In the genomic region with DNA sequence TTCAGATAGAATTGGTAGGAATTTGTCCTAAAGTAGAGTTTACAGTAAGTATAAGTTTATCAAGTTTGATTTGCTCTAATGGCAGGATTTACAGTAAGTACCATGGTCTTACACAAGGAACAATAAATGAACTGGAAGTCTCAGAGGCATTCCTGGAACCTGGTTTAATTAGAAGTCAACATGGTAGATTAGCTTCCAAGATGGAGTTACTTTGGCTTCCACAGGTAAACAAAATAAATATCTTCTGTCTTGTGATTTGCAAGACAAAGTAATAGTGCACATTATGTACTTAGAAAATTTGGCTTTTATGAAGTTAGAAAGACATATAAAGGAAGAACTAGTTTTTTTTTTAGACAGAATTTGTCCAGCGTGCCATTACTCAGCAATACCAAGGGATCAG, we compare ENCODE assay signal across 31 cellular contexts.
DNase-seq lines count a peak whose midpoint lies in the region; ATAC-seq, FAIRE-seq and TF ChIP-seq lines count a peak whose summit lies in the region.
"Had no signal": no experiment of that assay in that cellular context is flagged by ENCODE, and none has a peak within 500 bp of the region (broad histone marks: within the 10 kb centered on the region; RNA-seq: fewer than 3 reads in every experiment).

No MANE protein-coding gene starts in this region.

- no peaks in the 10 kb centered on the region for H3K9me1 ChIP-seq in K562 (ENCODE audit: control insufficient read depth, insufficient read depth, low read length)

- no TSS peak for BruUV-seq in K562 (replicated peaks; lab: Mats Ljungman, UMichigan)

- H3K4me1 ChIP-seq in K562 (replicated peaks in 1 of 2; ENCODE audit: control insufficient read depth in 2 of 2, insufficient read depth in 2 of 2, low read length in 2 of 2): no peaks in the 10 kb centered on the region; a peak in 1 of 5 replicates
- H3K4me1 ChIP-seq: A549; BE2C; BLaER1; BLaER1 treated with 17β-estradiol and CSF1 and Interleukin-3, amounts not matched to agents 10 nM and 100 nM; Caco-2 had no signal

- no peak for TF ChIP-seq POLR2A in K562 (conservative IDR thresholded peaks at IDR 0.05)

- ATAC-seq in K562: no peak
- ATAC-seq: A549; CD8-positive, alpha-beta T cell had no signal

- no peaks in the 10 kb centered on the region for H3K9me3 ChIP-seq in K562 (replicated peaks; ENCODE audit: control insufficient read depth, insufficient read depth, low read depth, low read length)
- H3K9me3 ChIP-seq: A549; BE2C; BLaER1; BLaER1 treated with 17β-estradiol and CSF1 and Interleukin-3, amounts not matched to agents 10 nM and 100 nM; Caco-2 had no signal

- 69% methylated on average over 1 of the region's 1 CpG for WGBS in K562 (ENCODE audit: insufficient coverage, low coverage, missing lambda C conversion rate)

- no peak for DNase-seq in K562 (ENCODE audit: extremely low read depth in 1 of 4, low spot score in 3 of 4)
- no peak for DNase-seq in activated naive CD4-positive, alpha-beta T cell treated with anti-CD3 and anti-CD28 coated beads for 36 hours
- DNase-seq: 8988T; ACHN; AML-193; BE2C; C1 segment of cervical spinal cord; Caco-2; Calu3; CD4-positive, alpha-beta memory T cell; CD4-positive, alpha-beta T cell; CD4-positive, CD25-positive, alpha-beta regulatory T cell; CD8-positive, alpha-beta memory T cell; CD8-positive, alpha-beta T cell; COR-L47; DMS 273 treated with DMSO at 0.1 percent for 48 hours; DMS153; DMS53; DMS79; DMS79 treated with DMSO at 0.1 percent for 48 hours; DND-41; EL had no signal

- no peak overlapping the region for H2AFZ ChIP-seq in K562 (ENCODE audit: low read depth, low read length)

- H3K9ac ChIP-seq in K562 (ENCODE audit: insufficient read depth in 1 of 2, low read depth in 2 of 2, low read length in 2 of 2): no peak overlapping the region
- H3K9ac ChIP-seq: BLaER1; BLaER1 treated with 17β-estradiol and CSF1 and Interleukin-3, amounts not matched to agents 10 nM and 100 nM had no signal

- TF ChIP-seq RAD21 in K562 (CRISPR knock-in tag; conservative IDR thresholded peaks at IDR 0.05 in 1 of 2, IDR thresholded peaks at IDR 0.05 in 1 of 2): no peak

- intact Hi-C loops in K562 (cut with micrococcal nuclease): no loop called here
- intact Hi-C loops in activated naive CD4-positive, alpha-beta T cell treated with anti-CD3 and anti-CD28 coated beads for 36 hours (cut with micrococcal nuclease): no loop called here

- no peak overlapping the region for H3K27ac ChIP-seq in K562 (ENCODE audit: extremely low read depth, low read depth, low read length)
- H3K27ac ChIP-seq: 22Rv1; A549; BLaER1; BLaER1 treated with 17β-estradiol and CSF1 and Interleukin-3, amounts not matched to agents 10 nM and 100 nM; C4-2B had no signal

- no peak for TF ChIP-seq EP300 in K562 (IDR thresholded peaks at IDR 0.05; ENCODE audit: low read length)

- H3K27ac Mint-ChIP-seq in activated naive CD4-positive, alpha-beta T cell treated with anti-CD3 and anti-CD28 coated beads for 36 hours: no peak overlapping the region
- H3K27ac Mint-ChIP-seq: B cell; CD14-positive monocyte; CD4-positive, alpha-beta memory T cell; CD4-positive, alpha-beta T cell; CD4-positive, CD25-positive, alpha-beta regulatory T cell; CD8-positive, alpha-beta memory T cell; CD8-positive, alpha-beta T cell had no signal

- in situ Hi-C loops in K562 (cut with MboI): no loop called here

- no peak for FAIRE-seq in K562 (lab: Jason Lieb, UNC)
- FAIRE-seq: A204.1, D721Med had no signal

- H3K4me3 Mint-ChIP-seq in activated naive CD4-positive, alpha-beta T cell treated with anti-CD3 and anti-CD28 coated beads for 36 hours: no peak overlapping the region
- H3K4me3 Mint-ChIP-seq: B cell; CD14-positive monocyte; CD4-positive, alpha-beta memory T cell; CD4-positive, alpha-beta T cell; CD4-positive, CD25-positive, alpha-beta regulatory T cell; CD8-positive, alpha-beta memory T cell; CD8-positive, alpha-beta T cell had no signal

- H3K27me3 ChIP-seq in K562 (ENCODE audit: control insufficient read depth in 2 of 2, insufficient read depth in 2 of 2, low read length in 2 of 2): no peaks in the 10 kb centered on the region
- H3K27me3 ChIP-seq: BE2C; BLaER1; BLaER1 treated with 17β-estradiol and CSF1 and Interleukin-3, amounts not matched to agents 10 nM and 100 nM had no signal

- H3K36me3 ChIP-seq in K562 (ENCODE audit: control insufficient read depth, insufficient read depth, low read length): no peaks in the 10 kb centered on the region
- H3K36me3 ChIP-seq: BE2C; BLaER1; BLaER1 treated with 17β-estradiol and CSF1 and Interleukin-3, amounts not matched to agents 10 nM and 100 nM had no signal

- TF ChIP-seq CTCF in K562 (IDR thresholded peaks at IDR 0.05 in 2 of 3, conservative IDR thresholded peaks at IDR 0.05 in 1 of 3; ENCODE audit: insufficient read depth in 2 of 3, low read depth in 1 of 3, low read length in 3 of 3): no peak

- no peaks in the 10 kb centered on the region for H3K36me3 Mint-ChIP-seq in activated naive CD4-positive, alpha-beta T cell treated with anti-CD3 and anti-CD28 coated beads for 36 hours (ENCODE audit: low read depth)
- H3K36me3 Mint-ChIP-seq: CD14-positive monocyte; CD4-positive, alpha-beta memory T cell; CD4-positive, CD25-positive, alpha-beta regulatory T cell; CD8-positive, alpha-beta memory T cell; CD8-positive, alpha-beta T cell had no signal

- CTCF ChIA-PET in K562 (lab: Yijun Ruan, JAX; ENCODE audit: low intra/inter-chr PET ratio): no interaction called here
- CTCF ChIA-PET in activated naive CD4-positive, alpha-beta T cell treated with anti-CD3 and anti-CD28 coated beads for 36 hours (lab: Charles Lee): no interaction called here

- H3K79me2 ChIP-seq in K562 (ENCODE audit: control insufficient read depth, insufficient read depth, low read length): peaks cover 47% of the 10 kb centered on the region

- no peaks in the 10 kb centered on the region for H3K9me3 Mint-ChIP-seq in activated naive CD4-positive, alpha-beta T cell treated with anti-CD3 and anti-CD28 coated beads for 36 hours
- H3K9me3 Mint-ChIP-seq: CD4-positive, alpha-beta T cell had no signal

- H3K4me1 Mint-ChIP-seq in activated naive CD4-positive, alpha-beta T cell treated with anti-CD3 and anti-CD28 coated beads for 36 hours (ENCODE audit: low read depth): no peaks in the 10 kb centered on the region
- H3K4me1 Mint-ChIP-seq: B cell; CD14-positive monocyte; CD4-positive, CD25-positive, alpha-beta regulatory T cell; CD8-positive, alpha-beta memory T cell had no signal

- no peak overlapping the region for H3K4me3 ChIP-seq in K562
- H3K4me3 ChIP-seq: A549; BLaER1; BLaER1 treated with 17β-estradiol and CSF1 and Interleukin-3, amounts not matched to agents 10 nM and 100 nM had no signal

- POLR2A ChIA-PET in K562 (lab: Yijun Ruan, JAX): no interaction called here

- no peaks in the 10 kb centered on the region for H3K27me3 Mint-ChIP-seq in activated naive CD4-positive, alpha-beta T cell treated with anti-CD3 and anti-CD28 coated beads for 36 hours (ENCODE audit: low read depth)
- H3K27me3 Mint-ChIP-seq: B cell; CD4-positive, alpha-beta T cell; CD4-positive, CD25-positive, alpha-beta regulatory T cell had no signal

- H3K4me2 ChIP-seq in K562 (ENCODE audit: insufficient read depth, low read length): no peak overlapping the region
- H3K4me2 ChIP-seq: A549; BLaER1; BLaER1 treated with 17β-estradiol and CSF1 and Interleukin-3, amounts not matched to agents 10 nM and 100 nM had no signal

- H4K20me1 ChIP-seq in K562 (replicated peaks; ENCODE audit: control insufficient read depth, insufficient read depth, low read length): 0 out of 2 replicates have a peak, but pooled peaks cover 1% of the 10 kb centered on the region
- H4K20me1 ChIP-seq: BLaER1; BLaER1 treated with 17β-estradiol and CSF1 and Interleukin-3, amounts not matched to agents 10 nM and 100 nM had no signal

TF ChIP-seq in K562, 482 proteins besides CTCF, POLR2A, EP300 and RAD21 (continues in another document):
- TF ChIP-seq NR2C1 (IDR thresholded peaks at IDR 0.05) (no peak), NR2C1 (tag; IDR thresholded peaks at IDR 0.05) (0 out of 2 replicates have a peak, but pooled peaks have one; percentile 19), PHTF2 (CRISPR knock-in tag; IDR thresholded peaks at IDR 0.05) (no peak), NFE2 (IDR thresholded peaks at IDR 0.05; ENCODE audit: low read depth) (no peak)
- TF ChIP-seq, protein P1, sequence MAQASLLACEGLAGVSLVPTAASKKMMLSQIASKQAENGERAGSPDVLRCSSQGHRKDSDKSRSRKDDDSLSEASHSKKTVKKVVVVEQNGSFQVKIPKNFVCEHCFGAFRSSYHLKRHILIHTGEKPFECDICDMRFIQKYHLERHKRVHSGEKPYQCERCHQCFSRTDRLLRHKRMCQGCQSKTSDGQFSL (CRISPR knock-in tag; IDR thresholded peaks at IDR 0.05): no peak
- TF ChIP-seq, protein P1 (tag; IDR thresholded peaks at IDR 0.05): peak in 1 of 2 experiments; percentile 74; a peak in 2 of 4 replicates
